In the genomic region with DNA sequence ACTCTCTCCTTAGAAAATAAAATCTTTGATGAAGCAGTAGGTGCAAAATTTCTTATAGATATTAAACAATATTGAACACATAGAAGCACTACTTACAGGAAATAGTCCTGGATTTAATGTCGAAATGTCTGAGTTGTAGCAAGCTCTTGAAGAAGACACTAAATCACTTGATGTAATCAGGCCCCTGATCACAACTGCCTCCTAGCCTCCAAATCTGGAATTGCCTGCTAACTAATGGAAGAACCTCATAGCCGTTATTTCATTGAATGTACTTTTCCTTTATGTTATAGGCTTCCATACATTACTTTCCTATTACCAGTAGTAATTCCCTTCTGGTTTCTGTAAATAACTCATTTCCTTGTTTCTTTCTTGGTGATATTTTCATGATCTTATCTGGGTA, we compare ENCODE assay signal across 2 cellular contexts.
TF ChIP-seq lines count a peak whose summit lies in the region.

No MANE protein-coding gene starts in this region.

TF ChIP-seq in GM23338, 12 proteins besides CTCF, POLR2A, EP300 and RAD21 (continued from another document):
- TF ChIP-seq, protein P1, sequence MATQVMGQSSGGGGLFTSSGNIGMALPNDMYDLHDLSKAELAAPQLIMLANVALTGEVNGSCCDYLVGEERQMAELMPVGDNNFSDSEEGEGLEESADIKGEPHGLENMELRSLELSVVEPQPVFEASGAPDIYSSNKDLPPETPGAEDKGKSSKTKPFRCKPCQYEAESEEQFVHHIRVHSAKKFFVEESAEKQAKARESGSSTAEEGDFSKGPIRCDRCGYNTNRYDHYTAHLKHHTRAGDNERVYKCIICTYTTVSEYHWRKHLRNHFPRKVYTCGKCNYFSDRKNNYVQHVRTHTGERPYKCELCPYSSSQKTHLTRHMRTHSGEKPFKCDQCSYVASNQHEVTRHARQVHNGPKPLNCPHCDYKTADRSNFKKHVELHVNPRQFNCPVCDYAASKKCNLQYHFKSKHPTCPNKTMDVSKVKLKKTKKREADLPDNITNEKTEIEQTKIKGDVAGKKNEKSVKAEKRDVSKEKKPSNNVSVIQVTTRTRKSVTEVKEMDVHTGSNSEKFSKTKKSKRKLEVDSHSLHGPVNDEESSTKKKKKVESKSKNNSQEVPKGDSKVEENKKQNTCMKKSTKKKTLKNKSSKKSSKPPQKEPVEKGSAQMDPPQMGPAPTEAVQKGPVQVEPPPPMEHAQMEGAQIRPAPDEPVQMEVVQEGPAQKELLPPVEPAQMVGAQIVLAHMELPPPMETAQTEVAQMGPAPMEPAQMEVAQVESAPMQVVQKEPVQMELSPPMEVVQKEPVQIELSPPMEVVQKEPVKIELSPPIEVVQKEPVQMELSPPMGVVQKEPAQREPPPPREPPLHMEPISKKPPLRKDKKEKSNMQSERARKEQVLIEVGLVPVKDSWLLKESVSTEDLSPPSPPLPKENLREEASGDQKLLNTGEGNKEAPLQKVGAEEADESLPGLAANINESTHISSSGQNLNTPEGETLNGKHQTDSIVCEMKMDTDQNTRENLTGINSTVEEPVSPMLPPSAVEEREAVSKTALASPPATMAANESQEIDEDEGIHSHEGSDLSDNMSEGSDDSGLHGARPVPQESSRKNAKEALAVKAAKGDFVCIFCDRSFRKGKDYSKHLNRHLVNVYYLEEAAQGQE (IDR thresholded peaks at IDR 0.05; ENCODE audit: unreplicated experiment): no peak
- no peak for TF ChIP-seq POLR2AphosphoS5 (IDR thresholded peaks at IDR 0.05; ENCODE audit: low read depth)
- no peak for TF ChIP-seq JUNB (IDR thresholded peaks at IDR 0.05; ENCODE audit: unreplicated experiment)
- TF ChIP-seq EZH2 (IDR thresholded peaks at IDR 0.05; ENCODE audit: low read depth, unreplicated experiment): no peak
- TF ChIP-seq, protein P2, sequence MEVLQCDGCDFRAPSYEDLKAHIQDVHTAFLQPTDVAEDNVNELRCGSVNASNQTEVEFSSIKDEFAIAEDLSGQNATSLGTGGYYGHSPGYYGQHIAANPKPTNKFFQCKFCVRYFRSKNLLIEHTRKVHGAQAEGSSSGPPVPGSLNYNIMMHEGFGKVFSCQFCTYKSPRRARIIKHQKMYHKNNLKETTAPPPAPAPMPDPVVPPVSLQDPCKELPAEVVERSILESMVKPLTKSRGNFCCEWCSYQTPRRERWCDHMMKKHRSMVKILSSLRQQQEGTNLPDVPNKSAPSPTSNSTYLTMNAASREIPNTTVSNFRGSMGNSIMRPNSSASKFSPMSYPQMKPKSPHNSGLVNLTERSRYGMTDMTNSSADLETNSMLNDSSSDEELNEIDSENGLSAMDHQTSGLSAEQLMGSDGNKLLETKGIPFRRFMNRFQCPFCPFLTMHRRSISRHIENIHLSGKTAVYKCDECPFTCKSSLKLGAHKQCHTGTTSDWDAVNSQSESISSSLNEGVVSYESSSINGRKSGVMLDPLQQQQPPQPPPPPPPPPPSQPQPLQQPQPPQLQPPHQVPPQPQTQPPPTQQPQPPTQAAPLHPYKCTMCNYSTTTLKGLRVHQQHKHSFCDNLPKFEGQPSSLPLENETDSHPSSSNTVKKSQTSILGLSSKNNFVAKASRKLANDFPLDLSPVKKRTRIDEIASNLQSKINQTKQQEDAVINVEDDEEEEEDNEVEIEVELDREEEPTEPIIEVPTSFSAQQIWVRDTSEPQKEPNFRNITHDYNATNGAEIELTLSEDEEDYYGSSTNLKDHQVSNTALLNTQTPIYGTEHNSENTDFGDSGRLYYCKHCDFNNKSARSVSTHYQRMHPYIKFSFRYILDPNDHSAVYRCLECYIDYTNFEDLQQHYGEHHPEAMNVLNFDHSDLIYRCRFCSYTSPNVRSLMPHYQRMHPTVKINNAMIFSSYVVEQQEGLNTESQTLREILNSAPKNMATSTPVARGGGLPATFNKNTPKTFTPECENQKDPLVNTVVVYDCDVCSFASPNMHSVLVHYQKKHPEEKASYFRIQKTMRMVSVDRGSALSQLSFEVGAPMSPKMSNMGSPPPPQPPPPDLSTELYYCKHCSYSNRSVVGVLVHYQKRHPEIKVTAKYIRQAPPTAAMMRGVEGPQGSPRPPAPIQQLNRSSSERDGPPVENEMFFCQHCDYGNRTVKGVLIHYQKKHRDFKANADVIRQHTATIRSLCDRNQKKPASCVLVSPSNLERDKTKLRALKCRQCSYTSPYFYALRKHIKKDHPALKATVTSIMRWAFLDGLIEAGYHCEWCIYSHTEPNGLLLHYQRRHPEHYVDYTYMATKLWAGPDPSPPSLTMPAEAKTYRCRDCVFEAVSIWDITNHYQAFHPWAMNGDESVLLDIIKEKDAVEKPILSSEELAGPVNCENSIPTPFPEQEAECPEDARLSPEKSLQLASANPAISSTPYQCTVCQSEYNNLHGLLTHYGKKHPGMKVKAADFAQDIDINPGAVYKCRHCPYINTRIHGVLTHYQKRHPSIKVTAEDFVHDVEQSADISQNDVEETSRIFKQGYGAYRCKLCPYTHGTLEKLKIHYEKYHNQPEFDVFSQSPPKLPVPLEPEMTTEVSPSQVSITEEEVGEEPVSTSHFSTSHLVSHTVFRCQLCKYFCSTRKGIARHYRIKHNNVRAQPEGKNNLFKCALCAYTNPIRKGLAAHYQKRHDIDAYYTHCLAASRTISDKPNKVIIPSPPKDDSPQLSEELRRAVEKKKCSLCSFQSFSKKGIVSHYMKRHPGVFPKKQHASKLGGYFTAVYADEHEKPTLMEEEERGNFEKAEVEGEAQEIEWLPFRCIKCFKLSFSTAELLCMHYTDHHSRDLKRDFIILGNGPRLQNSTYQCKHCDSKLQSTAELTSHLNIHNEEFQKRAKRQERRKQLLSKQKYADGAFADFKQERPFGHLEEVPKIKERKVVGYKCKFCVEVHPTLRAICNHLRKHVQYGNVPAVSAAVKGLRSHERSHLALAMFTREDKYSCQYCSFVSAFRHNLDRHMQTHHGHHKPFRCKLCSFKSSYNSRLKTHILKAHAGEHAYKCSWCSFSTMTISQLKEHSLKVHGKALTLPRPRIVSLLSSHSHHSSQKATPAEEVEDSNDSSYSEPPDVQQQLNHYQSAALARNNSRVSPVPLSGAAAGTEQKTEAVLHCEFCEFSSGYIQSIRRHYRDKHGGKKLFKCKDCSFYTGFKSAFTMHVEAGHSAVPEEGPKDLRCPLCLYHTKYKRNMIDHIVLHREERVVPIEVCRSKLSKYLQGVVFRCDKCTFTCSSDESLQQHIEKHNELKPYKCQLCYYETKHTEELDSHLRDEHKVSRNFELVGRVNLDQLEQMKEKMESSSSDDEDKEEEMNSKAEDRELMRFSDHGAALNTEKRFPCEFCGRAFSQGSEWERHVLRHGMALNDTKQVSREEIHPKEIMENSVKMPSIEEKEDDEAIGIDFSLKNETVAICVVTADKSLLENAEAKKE (CRISPR knock-in tag; IDR thresholded peaks at IDR 0.05): no peak
- no peak for TF ChIP-seq STAT1 (IDR thresholded peaks at IDR 0.05; ENCODE audit: unreplicated experiment)
- no peak for TF ChIP-seq ZNF114 (CRISPR knock-in tag; IDR thresholded peaks at IDR 0.05)
- TF ChIP-seq CREB1 (CRISPR knock-in tag; IDR thresholded peaks at IDR 0.05; ENCODE audit: low read depth): no peak
- TF ChIP-seq EZH2phosphoT487 (IDR thresholded peaks at IDR 0.05; ENCODE audit: unreplicated experiment): no peak
- TF ChIP-seq, protein P3, sequence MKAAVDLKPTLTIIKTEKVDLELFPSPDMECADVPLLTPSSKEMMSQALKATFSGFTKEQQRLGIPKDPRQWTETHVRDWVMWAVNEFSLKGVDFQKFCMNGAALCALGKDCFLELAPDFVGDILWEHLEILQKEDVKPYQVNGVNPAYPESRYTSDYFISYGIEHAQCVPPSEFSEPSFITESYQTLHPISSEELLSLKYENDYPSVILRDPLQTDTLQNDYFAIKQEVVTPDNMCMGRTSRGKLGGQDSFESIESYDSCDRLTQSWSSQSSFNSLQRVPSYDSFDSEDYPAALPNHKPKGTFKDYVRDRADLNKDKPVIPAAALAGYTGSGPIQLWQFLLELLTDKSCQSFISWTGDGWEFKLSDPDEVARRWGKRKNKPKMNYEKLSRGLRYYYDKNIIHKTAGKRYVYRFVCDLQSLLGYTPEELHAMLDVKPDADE (IDR thresholded peaks at IDR 0.05): no peak

TF ChIP-seq in GM12878, 131 proteins besides CTCF, POLR2A, EP300 and RAD21 (continued from another document):
- TF ChIP-seq, protein P4, sequence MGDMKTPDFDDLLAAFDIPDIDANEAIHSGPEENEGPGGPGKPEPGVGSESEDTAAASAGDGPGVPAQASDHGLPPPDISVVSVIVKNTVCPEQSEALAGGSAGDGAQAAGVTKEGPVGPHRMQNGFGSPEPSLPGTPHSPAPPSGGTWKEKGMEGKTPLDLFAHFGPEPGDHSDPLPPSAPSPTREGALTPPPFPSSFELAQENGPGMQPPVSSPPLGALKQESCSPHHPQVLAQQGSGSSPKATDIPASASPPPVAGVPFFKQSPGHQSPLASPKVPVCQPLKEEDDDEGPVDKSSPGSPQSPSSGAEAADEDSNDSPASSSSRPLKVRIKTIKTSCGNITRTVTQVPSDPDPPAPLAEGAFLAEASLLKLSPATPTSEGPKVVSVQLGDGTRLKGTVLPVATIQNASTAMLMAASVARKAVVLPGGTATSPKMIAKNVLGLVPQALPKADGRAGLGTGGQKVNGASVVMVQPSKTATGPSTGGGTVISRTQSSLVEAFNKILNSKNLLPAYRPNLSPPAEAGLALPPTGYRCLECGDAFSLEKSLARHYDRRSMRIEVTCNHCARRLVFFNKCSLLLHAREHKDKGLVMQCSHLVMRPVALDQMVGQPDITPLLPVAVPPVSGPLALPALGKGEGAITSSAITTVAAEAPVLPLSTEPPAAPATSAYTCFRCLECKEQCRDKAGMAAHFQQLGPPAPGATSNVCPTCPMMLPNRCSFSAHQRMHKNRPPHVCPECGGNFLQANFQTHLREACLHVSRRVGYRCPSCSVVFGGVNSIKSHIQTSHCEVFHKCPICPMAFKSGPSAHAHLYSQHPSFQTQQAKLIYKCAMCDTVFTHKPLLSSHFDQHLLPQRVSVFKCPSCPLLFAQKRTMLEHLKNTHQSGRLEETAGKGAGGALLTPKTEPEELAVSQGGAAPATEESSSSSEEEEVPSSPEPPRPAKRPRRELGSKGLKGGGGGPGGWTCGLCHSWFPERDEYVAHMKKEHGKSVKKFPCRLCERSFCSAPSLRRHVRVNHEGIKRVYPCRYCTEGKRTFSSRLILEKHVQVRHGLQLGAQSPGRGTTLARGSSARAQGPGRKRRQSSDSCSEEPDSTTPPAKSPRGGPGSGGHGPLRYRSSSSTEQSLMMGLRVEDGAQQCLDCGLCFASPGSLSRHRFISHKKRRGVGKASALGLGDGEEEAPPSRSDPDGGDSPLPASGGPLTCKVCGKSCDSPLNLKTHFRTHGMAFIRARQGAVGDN (IDR thresholded peaks at IDR 0.05): no peak
- TF ChIP-seq RB1 (IDR thresholded peaks at IDR 0.05; ENCODE audit: borderline replicate concordance) (no peak), CBX5 (IDR thresholded peaks at IDR 0.05; ENCODE audit: low read depth) (no peak), PML (IDR thresholded peaks at IDR 0.05; ENCODE audit: low read length) (no peak), IRF4 (IDR thresholded peaks at IDR 0.05; ENCODE audit: low read depth, low read length) (no peak), ZNF24 (IDR thresholded peaks at IDR 0.05) (no peak), RUNX3 (IDR thresholded peaks at IDR 0.05; ENCODE audit: low read length) (no peak), JUND (IDR thresholded peaks at IDR 0.05; ENCODE audit: low read depth, low read length) (no peak), CHD4 (IDR thresholded peaks at IDR 0.05) (no peak), MEF2B (IDR thresholded peaks at IDR 0.05; ENCODE audit: partially characterized antibody, poor library complexity, severe bottlenecking) (no peak)
- TF ChIP-seq, protein P5, sequence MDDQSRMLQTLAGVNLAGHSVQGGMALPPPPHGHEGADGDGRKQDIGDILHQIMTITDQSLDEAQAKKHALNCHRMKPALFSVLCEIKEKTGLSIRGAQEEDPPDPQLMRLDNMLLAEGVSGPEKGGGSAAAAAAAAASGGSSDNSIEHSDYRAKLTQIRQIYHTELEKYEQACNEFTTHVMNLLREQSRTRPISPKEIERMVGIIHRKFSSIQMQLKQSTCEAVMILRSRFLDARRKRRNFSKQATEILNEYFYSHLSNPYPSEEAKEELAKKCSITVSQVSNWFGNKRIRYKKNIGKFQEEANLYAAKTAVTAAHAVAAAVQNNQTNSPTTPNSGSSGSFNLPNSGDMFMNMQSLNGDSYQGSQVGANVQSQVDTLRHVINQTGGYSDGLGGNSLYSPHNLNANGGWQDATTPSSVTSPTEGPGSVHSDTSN (IDR thresholded peaks at IDR 0.05; ENCODE audit: insufficient replicate concordance, low read depth, low read length): no peak
- TF ChIP-seq, protein P1 (IDR thresholded peaks at IDR 0.05; ENCODE audit: low read depth, low read length): no peak
